Comparison of ENCODE assay signal across 26 cellular contexts in the genomic region with DNA sequence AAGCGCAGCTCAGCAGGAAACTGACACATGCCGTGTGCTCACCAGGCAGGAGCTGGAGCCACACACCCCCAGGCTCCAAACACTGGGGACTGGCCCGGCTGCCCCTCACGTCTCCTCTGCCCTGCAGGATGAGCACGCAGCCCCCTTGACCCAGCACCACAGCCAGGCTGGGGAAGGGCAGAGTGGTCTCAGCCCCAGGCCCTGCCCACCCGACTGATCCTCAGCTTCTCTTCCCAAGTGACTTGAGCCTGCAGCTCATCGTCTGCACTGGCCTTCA. TPM values are rescaled to one million over a fixed set of nuclear protein-coding genes. Genes with fewer than 3 reads are reported as not detected.
DNase-seq lines count a peak whose midpoint lies in the region; ATAC-seq, FAIRE-seq and TF ChIP-seq lines count a peak whose summit lies in the region.
"Had no signal": no experiment of that assay in that cellular context is flagged by ENCODE, and none has a peak within 500 bp of the region (broad histone marks: within the 10 kb centered on the region; RNA-seq: fewer than 3 reads in every experiment).

No MANE protein-coding gene starts in this region.

- no peak overlapping the region for H3K9ac ChIP-seq in kidney (ENCODE audit: low read length in 2 of 2)
- H3K9ac ChIP-seq: BLaER1 treated with 17β-estradiol and CSF1 and Interleukin-3, amounts not matched to agents 10 nM and 100 nM had no signal

- H3K4me1 Mint-ChIP-seq in chondrocyte (ENCODE audit: low read depth), result no peaks in the 10 kb centered on the region
- H3K4me1 Mint-ChIP-seq: CD14-positive monocyte had no signal

- no peaks in the 10 kb centered on the region for H3K27me3 ChIP-seq in lower lobe of right lung (ENCODE audit: low read depth)
- H3K27me3 ChIP-seq: BLaER1 treated with 17β-estradiol and CSF1 and Interleukin-3, amounts not matched to agents 10 nM and 100 nM had no signal

- FAIRE-seq in kidney (lab: Jason Lieb, UNC), result no peak
- FAIRE-seq: A204.1, GM12878, GM18507, H54 had no signal

- H3K4me3 ChIP-seq in kidney (ENCODE audit: low read length in 2 of 2), result no peak overlapping the region
- H3K4me3 ChIP-seq in lower lobe of right lung, result no peak overlapping the region
- H3K4me3 ChIP-seq: BLaER1 treated with 17β-estradiol and CSF1 and Interleukin-3, amounts not matched to agents 10 nM and 100 nM; GM12878; HAP-1 had no signal

- H3K4me1 ChIP-seq in kidney (ENCODE audit: control insufficient read depth in 1 of 2, insufficient read depth in 1 of 2, low read depth in 1 of 2, low read length in 2 of 2) (no peaks in the 10 kb centered on the region), lower lobe of right lung (no peaks in the 10 kb centered on the region)
- H3K4me1 ChIP-seq: BE2C; BLaER1 treated with 17β-estradiol and CSF1 and Interleukin-3, amounts not matched to agents 10 nM and 100 nM; HAP-1 had no signal

- TF ChIP-seq CTCF in chondrocyte (IDR thresholded peaks at IDR 0.05) (no peak), kidney (IDR thresholded peaks at IDR 0.05; ENCODE audit: borderline replicate concordance, extremely low read depth, insufficient read depth) (no peak), lower lobe of right lung (IDR thresholded peaks at IDR 0.05) (no peak), GM13977 (IDR thresholded peaks at IDR 0.05; ENCODE audit: extremely low read depth, insufficient read depth, missing control alignments) (no peak)

- H3K9me3 ChIP-seq in kidney (ENCODE audit: control insufficient read depth in 1 of 2, low read length in 2 of 2) (no peaks in the 10 kb centered on the region), lower lobe of right lung (no peaks in the 10 kb centered on the region)
- H3K9me3 ChIP-seq: BE2C, HAP-1 had no signal

- ATAC-seq in lower lobe of right lung, result no peak
- no peak for ATAC-seq in sciatic nerve
- no peak for ATAC-seq in GM21528 (IDR thresholded peaks at IDR 0.05; ENCODE audit: low FRiP score, unreplicated experiment)
- ATAC-seq: GM12878 had no signal

- intact Hi-C loops in kidney (cut with DNase I) (no loop called here), lower lobe of right lung (cut with DNase I) (no loop called here), sciatic nerve (cut with DNase I) (no loop called here)

- H3K36me3 ChIP-seq in kidney (ENCODE audit: control insufficient read depth in 1 of 2, insufficient read depth in 2 of 2, low read length in 2 of 2) (peaks cover 0 to 8% of the 10 kb centered on the region in 2 donors), lower lobe of right lung (peaks cover 3% of the 10 kb centered on the region)
- H3K36me3 ChIP-seq: BE2C had no signal

- no peaks in the 10 kb centered on the region for H3K36me3 Mint-ChIP-seq in chondrocyte (ENCODE audit: low read depth)
- H3K36me3 Mint-ChIP-seq: CD14-positive monocyte had no signal

- no peaks in the 10 kb centered on the region for H3K27me3 Mint-ChIP-seq in chondrocyte (ENCODE audit: low read depth)

- no peak overlapping the region for H3K4me3 Mint-ChIP-seq in chondrocyte (ENCODE audit: unreplicated experiment)
- H3K4me3 Mint-ChIP-seq: CD14-positive monocyte; CD4-positive, alpha-beta T cell had no signal

- no peaks in the 10 kb centered on the region for H3K9me3 Mint-ChIP-seq in chondrocyte (ENCODE audit: low read depth)
- H3K9me3 Mint-ChIP-seq: CD4-positive, alpha-beta T cell had no signal

- DNase-seq in chondrocyte (ENCODE audit: low spot score), result peak; percentile 83
- peak; percentile 38 for DNase-seq in kidney
- peak; percentile 14 for DNase-seq in lower lobe of right lung
- peak; percentile 34 for DNase-seq in sciatic nerve (ENCODE audit: low spot score)
- no peak for DNase-seq in stimulated activated CD4-positive, alpha-beta T cell treated with anti-CD3 and anti-CD28 coated beads, Interleukin-4, amount 100 ng/mL, for 1 hour
- no peak for DNase-seq in activated CD8-positive, alpha-beta memory T cell treated with anti-CD3 and anti-CD28 coated beads for 24 hours
- DNase-seq in GM13977 (ENCODE audit: low spot score), result no peak
- DNase-seq: AML-193; BE2C; Calu3; CD4-positive, alpha-beta T cell; COR-L47; DMS153; DMS79; EL; GDM1; GOT3 had no signal

- no peak overlapping the region for H3K27ac Mint-ChIP-seq in chondrocyte (ENCODE audit: unreplicated experiment)
- H3K27ac Mint-ChIP-seq: CD14-positive monocyte; CD4-positive, alpha-beta T cell had no signal

- in situ Hi-C loops in GM13977 (cut with MboI; ENCODE audit: low pct_unique_long_range_greater_than_20kb, low sequenced_read_pairs, unreplicated experiment), result no loop called here

- H3K27ac ChIP-seq in kidney (ENCODE audit: low read depth in 2 of 2, low read length in 2 of 2) (no peak overlapping the region), lower lobe of right lung (no peak overlapping the region)
- H3K27ac ChIP-seq: 22Rv1; BLaER1 treated with 17β-estradiol and CSF1 and Interleukin-3, amounts not matched to agents 10 nM and 100 nM had no signal

RNA-seq across cellular contexts. Expression of a gene that starts 20.3 kb away (rescaled TPM):
- total RNA-seq in chondrocyte, result 1.3 to 1.7 TPM (median 1.7 TPM) in 3 replicates
- total RNA-seq in kidney, result 9.6 TPM
- 18.3 TPM for polyA plus RNA-seq in kidney (ENCODE audit: insufficient read depth, low read depth, low replicate concordance)
- total RNA-seq in lower lobe of right lung, result 4.2 TPM
- 6.3 TPM for total RNA-seq in sciatic nerve
- polyA plus RNA-seq: CD14-positive monocyte had no signal

RNA-seq across cellular contexts. Expression of a gene that starts 46.6 kb away (rescaled TPM):
- total RNA-seq in chondrocyte (329 to 361 TPM (median 332 TPM) in 3 replicates), kidney (256 TPM), lower lobe of right lung (353 TPM), sciatic nerve (183 TPM)
- 210 TPM for polyA plus RNA-seq in kidney (ENCODE audit: insufficient read depth, low read depth, low replicate concordance)

Comparison
In these comparisons a context has a peak if more than half of its experiments do, and no peak if none do; other contexts are left out.
1. DNase-seq: peak in chondrocyte (single experiment), kidney (single experiment), lower lobe of right lung (single experiment) and sciatic nerve (single experiment); none in stimulated activated CD4-positive, alpha-beta T cell treated with anti-CD3 and anti-CD28 coated beads, Interleukin-4, amount 100 ng/mL, for 1 hour (single experiment), activated CD8-positive, alpha-beta memory T cell treated with anti-CD3 and anti-CD28 coated beads for 24 hours (single experiment) and GM13977 (single experiment).